In the genomic region with DNA sequence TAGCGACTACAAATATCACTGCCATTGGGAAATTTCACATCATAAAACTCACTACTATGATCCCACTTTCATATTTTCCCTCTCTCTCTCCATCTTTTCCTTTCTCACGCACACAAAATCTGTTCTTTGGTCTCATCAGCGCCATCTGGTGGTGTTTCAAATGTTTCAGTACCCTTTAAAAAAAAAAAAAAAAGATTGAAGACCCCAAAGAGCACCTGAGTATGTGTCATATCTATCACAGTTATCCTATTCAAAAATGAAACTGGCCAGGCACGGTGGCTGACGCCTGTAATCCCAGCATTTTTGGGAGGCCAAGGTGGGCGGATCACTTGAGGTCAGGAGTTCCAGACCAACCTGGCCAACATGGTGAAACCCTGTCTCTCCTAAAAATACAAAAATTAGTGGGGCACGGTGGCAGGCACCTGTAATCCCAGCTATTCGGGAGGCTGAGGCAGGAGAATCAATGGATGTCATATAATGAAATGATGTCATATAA, we compare ENCODE assay signal across 8 cellular contexts.
DNase-seq lines count a peak whose midpoint lies in the region; ATAC-seq, FAIRE-seq and TF ChIP-seq lines count a peak whose summit lies in the region.

No MANE protein-coding gene starts in this region.

- H3K79me2 ChIP-seq in endothelial cell of umbilical vein (ENCODE audit: control insufficient read depth, insufficient read depth, low read length) (no peaks in the 10 kb centered on the region), neural cell (replicated peaks; ENCODE audit: insufficient read depth, low read length) (no peaks in the 10 kb centered on the region)

- intact Hi-C loops in activated CD4-positive, alpha-beta memory T cell treated with anti-CD3 and anti-CD28 coated beads for 36 hours (cut with micrococcal nuclease): loop anchor here (1.0 to 5.0 kb wide), 3 partner anchors 53 to 91 kb away; partner anchors contain the start of gene TTC9
- intact Hi-C loops in endothelial cell of umbilical vein (cut with micrococcal nuclease): loop anchor here (1.0 to 5.0 kb wide), 4 partner anchors 72 to 668 kb away; partner anchors contain the start of gene TTC9

- CTCF ChIA-PET in activated CD4-positive, alpha-beta memory T cell treated with anti-CD3 and anti-CD28 coated beads for 36 hours (lab: Charles Lee): interaction anchor here (0.6 to 4.6 kb wide), 17 partner anchors 9 to 627 kb away, joined by 3 to 59 read pairs (median 5); partner anchors contain the start of gene TTC9
- CTCF ChIA-PET in endothelial cell of umbilical vein (lab: Charles Lee): interaction anchor here (0.6 to 1.9 kb wide), 18 partner anchors 8 to 669 kb away, joined by 3 to 17 read pairs (median 4); no protein-coding TSS in a partner anchor

- H3K4me1 Mint-ChIP-seq in activated CD4-positive, alpha-beta memory T cell treated with anti-CD3 and anti-CD28 coated beads for 36 hours (ENCODE audit: low read depth): peaks cover 3% of the 10 kb centered on the region
- H3K4me1 Mint-ChIP-seq in type B pancreatic cell (ENCODE audit: unreplicated experiment): peaks cover 21% of the 10 kb centered on the region

- in situ Hi-C loops in GM13976 (cut with MboI; ENCODE audit: low sequenced_read_pairs, unreplicated experiment): loop anchor here (10.0 kb wide), 1 partner anchor 79 kb away; no protein-coding TSS in a partner anchor

- H3K27ac Mint-ChIP-seq in activated CD4-positive, alpha-beta memory T cell treated with anti-CD3 and anti-CD28 coated beads for 36 hours: no peak overlapping the region
- H3K27ac Mint-ChIP-seq in type B pancreatic cell: peak overlapping the region; percentile 37

- H3K36me3 Mint-ChIP-seq in activated CD4-positive, alpha-beta memory T cell treated with anti-CD3 and anti-CD28 coated beads for 36 hours: no peaks in the 10 kb centered on the region
- H3K36me3 Mint-ChIP-seq in type B pancreatic cell: no peaks in the 10 kb centered on the region

- TF ChIP-seq POLR2A in endothelial cell of umbilical vein (IDR thresholded peaks at IDR 0.05; ENCODE audit: low read depth, low read length): no peak

- H3K9me1 ChIP-seq in endothelial cell of umbilical vein (replicated peaks; ENCODE audit: control insufficient read depth, extremely low read depth, insufficient read depth, low read length): no peaks in the 10 kb centered on the region

- H3K9me3 ChIP-seq in endothelial cell of umbilical vein (replicated peaks; ENCODE audit: control insufficient read depth, insufficient read depth, low read length) (no peaks in the 10 kb centered on the region), neural cell (ENCODE audit: low read length) (no peaks in the 10 kb centered on the region)

- no peaks in the 10 kb centered on the region for H3K9me3 Mint-ChIP-seq in activated CD4-positive, alpha-beta memory T cell treated with anti-CD3 and anti-CD28 coated beads for 36 hours
- H3K9me3 Mint-ChIP-seq in type B pancreatic cell: no peaks in the 10 kb centered on the region

- no peak overlapping the region for H3K4me3 ChIP-seq in endothelial cell of umbilical vein (replicated peaks in 1 of 3; ENCODE audit: insufficient read depth in 1 of 3, low read depth in 1 of 3, low read length in 3 of 3)
- no peak overlapping the region for H3K4me3 ChIP-seq in neural cell (ENCODE audit: low read length)

- dilution Hi-C loops in endothelial cell of umbilical vein (cut with MboI; ENCODE audit: extremely low pct_ligation_motif_present, low sequenced_read_pairs): no loop called here

- no peaks in the 10 kb centered on the region for H3K27me3 Mint-ChIP-seq in activated CD4-positive, alpha-beta memory T cell treated with anti-CD3 and anti-CD28 coated beads for 36 hours
- H3K27me3 Mint-ChIP-seq in type B pancreatic cell: no peaks in the 10 kb centered on the region

- TF ChIP-seq CTCF in GM13976 (IDR thresholded peaks at IDR 0.05; ENCODE audit: borderline replicate concordance, control extremely low read depth, extremely low read depth, insufficient read depth, missing control alignments): peak; percentile 36
- TF ChIP-seq CTCF in endothelial cell of umbilical vein (IDR thresholded peaks at IDR 0.05; ENCODE audit: extremely low read depth in 1 of 2, insufficient read depth in 1 of 2, low read depth in 1 of 2, low read length in 2 of 2): peak; percentile 33 to 46
- TF ChIP-seq CTCF in neural cell (IDR thresholded peaks at IDR 0.05; ENCODE audit: poor library complexity, severe bottlenecking): peak; percentile 80
- peak; percentile 87 for TF ChIP-seq CTCF in type B pancreatic cell (conservative IDR thresholded peaks at IDR 0.05)

- no peaks in the 10 kb centered on the region for H3K36me3 ChIP-seq in endothelial cell of umbilical vein (ENCODE audit: control insufficient read depth in 2 of 2, extremely low read depth in 1 of 2, insufficient read depth in 2 of 2, low read length in 2 of 2)
- H3K36me3 ChIP-seq in neural cell (ENCODE audit: insufficient read depth, low read length): no peaks in the 10 kb centered on the region

- peak; percentile 29 for DNase-seq in AG08396 (ENCODE audit: low spot score)
- DNase-seq in GM13976 (ENCODE audit: low spot score): no peak
- DNase-seq in NCI-H2227 treated with DMSO at 0.1 percent for 48 hours (lab: John Stamatoyannopoulos, UW): peak; percentile 47
- peak; percentile 32 for DNase-seq in activated CD4-positive, alpha-beta memory T cell treated with anti-CD3 and anti-CD28 coated beads for 36 hours
- peak; percentile 67 for DNase-seq in endothelial cell of umbilical vein (ENCODE audit: low read depth, low spot score)
- DNase-seq in type B pancreatic cell (ENCODE audit: extremely low spot score, unreplicated experiment): no peak

- BruUV-seq in endothelial cell of umbilical vein (replicated peaks; lab: Mats Ljungman, UMichigan): no TSS peak

- H4K20me1 ChIP-seq in endothelial cell of umbilical vein (replicated peaks; ENCODE audit: control insufficient read depth, extremely low read depth, insufficient read depth, low read length): no peaks in the 10 kb centered on the region
- H4K20me1 ChIP-seq in neural cell (ENCODE audit: insufficient read depth): no peaks in the 10 kb centered on the region

- H3K27ac ChIP-seq in endothelial cell of umbilical vein (ENCODE audit: insufficient read depth, low read depth, low read length) (no peak overlapping the region), neural cell (ENCODE audit: low read length) (no peak overlapping the region)

- no peak for ATAC-seq in HG02885 (IDR thresholded peaks at IDR 0.05; ENCODE audit: poor library complexity, unreplicated experiment)

- TF ChIP-seq RAD21 in neural cell (conservative IDR thresholded peaks at IDR 0.05): peak; percentile 74

- H3K4me2 ChIP-seq in endothelial cell of umbilical vein (ENCODE audit: insufficient read depth, low read length) (no peak overlapping the region), neural cell (ENCODE audit: low read length) (no peak overlapping the region)

- no peak overlapping the region for H3K9ac ChIP-seq in endothelial cell of umbilical vein (replicated peaks; ENCODE audit: extremely low read depth, insufficient read depth, low read length)
- H3K9ac ChIP-seq in neural cell (ENCODE audit: low read length): no peak overlapping the region

- POLR2A ChIA-PET in activated CD4-positive, alpha-beta memory T cell treated with anti-CD3 and anti-CD28 coated beads for 36 hours (lab: Charles Lee): no interaction called here
- POLR2A ChIA-PET in endothelial cell of umbilical vein (lab: Charles Lee): no interaction called here

- H3K9me2 ChIP-seq in neural cell (ENCODE audit: insufficient read depth, low read length): no peaks in the 10 kb centered on the region

- H3F3A ChIP-seq in neural cell (ENCODE audit: insufficient read depth, low read length, poor library complexity, severe bottlenecking): no peaks in the 10 kb centered on the region

- H2AFZ ChIP-seq in endothelial cell of umbilical vein (ENCODE audit: low read depth, low read length): no peak overlapping the region
- H2AFZ ChIP-seq in neural cell (ENCODE audit: low read depth, low read length): no peak overlapping the region

- no peaks in the 10 kb centered on the region for H3K4me1 ChIP-seq in endothelial cell of umbilical vein (ENCODE audit: control insufficient read depth, extremely low read depth, insufficient read depth, low read length)

- peaks cover 3 to 14% of the 10 kb centered on the region in 2 experiments for H3K27me3 ChIP-seq in endothelial cell of umbilical vein (ENCODE audit: control insufficient read depth in 2 of 2, insufficient read depth in 2 of 2, low read length in 2 of 2)
- H3K27me3 ChIP-seq in neural cell (ENCODE audit: insufficient read depth, low read depth, low read length): no peaks in the 10 kb centered on the region

- TF ChIP-seq EP300 in neural cell (conservative IDR thresholded peaks at IDR 0.05; ENCODE audit: poor library complexity, severe bottlenecking): no peak

- H3K4me3 Mint-ChIP-seq in activated CD4-positive, alpha-beta memory T cell treated with anti-CD3 and anti-CD28 coated beads for 36 hours: no peak overlapping the region
- H3K4me3 Mint-ChIP-seq in type B pancreatic cell: no peak overlapping the region

- peak; percentile 92 for FAIRE-seq in endothelial cell of umbilical vein (lab: Jason Lieb, UNC)

TF ChIP-seq in endothelial cell of umbilical vein, 7 proteins besides CTCF, POLR2A, EP300 and RAD21:
- TF ChIP-seq JUN (IDR thresholded peaks at IDR 0.05; ENCODE audit: borderline replicate concordance, insufficient read depth, insufficient read length, low read depth) (no peak), POLR2AphosphoS5 (IDR thresholded peaks at IDR 0.05; ENCODE audit: insufficient read depth, low read depth, low read length) (no peak), GATA2 (IDR thresholded peaks at IDR 0.05; ENCODE audit: insufficient read depth, insufficient read length, low read depth, low read length) (no peak)

TF ChIP-seq in neural cell, 6 proteins besides CTCF, POLR2A, EP300 and RAD21:
- no peak for TF ChIP-seq TAF1 (IDR thresholded peaks at IDR 0.05; ENCODE audit: low read depth)
- TF ChIP-seq EZH2 (IDR thresholded peaks at IDR 0.05; ENCODE audit: borderline replicate concordance, insufficient read depth, low read length, poor library complexity, severe bottlenecking): no peak
- TF ChIP-seq SMC3 (conservative IDR thresholded peaks at IDR 0.05; ENCODE audit: poor library complexity): peak; percentile 85

Comparison
In these comparisons a context has a peak if more than half of its experiments do, and no peak if none do; other contexts are left out.
1. DNase-seq: peak in AG08396 (single experiment), NCI-H2227 treated with DMSO at 0.1 percent for 48 hours (single experiment), activated CD4-positive, alpha-beta memory T cell treated with anti-CD3 and anti-CD28 coated beads for 36 hours (single experiment) and endothelial cell of umbilical vein (single experiment); none in GM13976 (single experiment) and type B pancreatic cell (single experiment).
2. CTCF ChIP-seq: peak in every context shown above with its lines; median percentile 87 in type B pancreatic cell; 80 in neural cell; 40 in endothelial cell of umbilical vein; 36 in GM13976.